Comparison of ENCODE assay signal across 4 cellular contexts in genomic region chr11:2497951-2498350, GRCh38. TPM values are rescaled to one million over a fixed set of nuclear protein-coding genes. Genes with fewer than 3 reads are reported as not detected.
"Had no signal": no experiment of that assay in that cellular context is flagged by ENCODE, and none has a peak within 500 bp of the region (broad histone marks: within the 10 kb centered on the region; RNA-seq: fewer than 3 reads in every experiment).

No MANE protein-coding gene starts in this region.

RNA-seq across cellular contexts. Expression of gene KCNQ1, which starts 53.1 kb away (rescaled TPM):
- total RNA-seq: IMR-90 had no signal
- polyA plus RNA-seq: K562 had no signal

RNA-seq across cellular contexts. Expression of gene TRPM5, which starts 53.6 kb away (rescaled TPM):
- total RNA-seq: GM23338, H1, IMR-90, K562 had no signal
- polyA plus RNA-seq: GM23338, IMR-90, K562 had no signal
